ENCODE assay signal across 1 cellular context in genomic region chr1:107140703-107141490, GRCh38.
A peak's percentile ranks its signal among the peaks of the same experiment; 100 is the strongest.
TF ChIP-seq lines count a peak whose summit lies in the region.

NTNG1 (plus strand) TSS chr1:107141039.

TF ChIP-seq in HepG2, 621 proteins besides CTCF, POLR2A, EP300 and RAD21:
- TF ChIP-seq ZNF710 (CRISPR knock-in tag; IDR thresholded peaks at IDR 0.05; ENCODE audit: borderline replicate concordance) (no peak), ZNF382 (CRISPR knock-in tag; IDR thresholded peaks at IDR 0.05; ENCODE audit: borderline replicate concordance) (no peak), ZSCAN5A (CRISPR knock-in tag; IDR thresholded peaks at IDR 0.05; ENCODE audit: borderline replicate concordance) (no peak), ZNF737 (CRISPR knock-in tag; IDR thresholded peaks at IDR 0.05; ENCODE audit: borderline replicate concordance) (no peak), ZNF784 (CRISPR knock-in tag; IDR thresholded peaks at IDR 0.05; ENCODE audit: borderline replicate concordance) (no peak), ZNF569 (CRISPR knock-in tag; IDR thresholded peaks at IDR 0.05; ENCODE audit: borderline replicate concordance) (no peak), ZNF687 (CRISPR knock-in tag; IDR thresholded peaks at IDR 0.05) (no peak), ZNF629 (CRISPR knock-in tag; conservative IDR thresholded peaks at IDR 0.05) (no peak), RNF219 (CRISPR knock-in tag; IDR thresholded peaks at IDR 0.05) (no peak), ZNF274 (CRISPR knock-in tag; IDR thresholded peaks at IDR 0.05) (no peak), NR1H2 (CRISPR knock-in tag; IDR thresholded peaks at IDR 0.05; ENCODE audit: borderline replicate concordance, low read depth) (no peak), EZH2 (conservative IDR thresholded peaks at IDR 0.05; ENCODE audit: low read depth, low read length) (0 out of 2 replicates have a peak, but pooled peaks have one; percentile 20), IKZF5 (CRISPR knock-in tag; IDR thresholded peaks at IDR 0.05) (no peak), ZNF296 (CRISPR knock-in tag; conservative IDR thresholded peaks at IDR 0.05) (no peak)
- TF ChIP-seq, protein P1, sequence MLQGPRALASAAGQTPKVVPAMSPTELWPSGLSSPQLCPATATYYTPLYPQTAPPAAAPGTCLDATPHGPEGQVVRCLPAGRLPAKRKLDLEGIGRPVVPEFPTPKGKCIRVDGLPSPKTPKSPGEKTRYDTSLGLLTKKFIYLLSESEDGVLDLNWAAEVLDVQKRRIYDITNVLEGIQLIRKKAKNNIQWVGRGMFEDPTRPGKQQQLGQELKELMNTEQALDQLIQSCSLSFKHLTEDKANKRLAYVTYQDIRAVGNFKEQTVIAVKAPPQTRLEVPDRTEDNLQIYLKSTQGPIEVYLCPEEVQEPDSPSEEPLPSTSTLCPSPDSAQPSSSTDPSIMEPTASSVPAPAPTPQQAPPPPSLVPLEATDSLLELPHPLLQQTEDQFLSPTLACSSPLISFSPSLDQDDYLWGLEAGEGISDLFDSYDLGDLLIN (CRISPR knock-in tag; IDR thresholded peaks at IDR 0.05; ENCODE audit: borderline replicate concordance): no peak
- TF ChIP-seq, protein P2, sequence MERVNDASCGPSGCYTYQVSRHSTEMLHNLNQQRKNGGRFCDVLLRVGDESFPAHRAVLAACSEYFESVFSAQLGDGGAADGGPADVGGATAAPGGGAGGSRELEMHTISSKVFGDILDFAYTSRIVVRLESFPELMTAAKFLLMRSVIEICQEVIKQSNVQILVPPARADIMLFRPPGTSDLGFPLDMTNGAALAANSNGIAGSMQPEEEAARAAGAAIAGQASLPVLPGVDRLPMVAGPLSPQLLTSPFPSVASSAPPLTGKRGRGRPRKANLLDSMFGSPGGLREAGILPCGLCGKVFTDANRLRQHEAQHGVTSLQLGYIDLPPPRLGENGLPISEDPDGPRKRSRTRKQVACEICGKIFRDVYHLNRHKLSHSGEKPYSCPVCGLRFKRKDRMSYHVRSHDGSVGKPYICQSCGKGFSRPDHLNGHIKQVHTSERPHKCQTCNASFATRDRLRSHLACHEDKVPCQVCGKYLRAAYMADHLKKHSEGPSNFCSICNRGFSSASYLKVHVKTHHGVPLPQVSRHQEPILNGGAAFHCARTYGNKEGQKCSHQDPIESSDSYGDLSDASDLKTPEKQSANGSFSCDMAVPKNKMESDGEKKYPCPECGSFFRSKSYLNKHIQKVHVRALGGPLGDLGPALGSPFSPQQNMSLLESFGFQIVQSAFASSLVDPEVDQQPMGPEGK (CRISPR knock-in tag; IDR thresholded peaks at IDR 0.05): peak; percentile 24; the same call in 1 of the 2 replicates
TF ChIP-seq in HepG2: peak in this region for 2.
